In genomic region chr9:111598730-111599091, GRCh38 we compare ENCODE assay signal across 8 cellular contexts. TPM values are rescaled to one million over a fixed set of nuclear protein-coding genes. Genes with fewer than 3 reads are reported as not detected.
DNase-seq lines count a peak whose midpoint lies in the region; ATAC-seq and TF ChIP-seq lines count a peak whose summit lies in the region.

No MANE protein-coding gene starts in this region.

- H2AFZ ChIP-seq in neuronal stem cell (ENCODE audit: low read length): peak overlapping the region; percentile 87

- peaks cover 0 to 5% of the 10 kb centered on the region in 2 donors for H3K4me1 ChIP-seq in neuronal stem cell (ENCODE audit: control insufficient read depth in 2 of 2, insufficient read depth in 1 of 2, low read depth in 1 of 2, low read length in 2 of 2)

- DNase-seq in Calu3 (no peak), fibroblast of pulmonary artery (ENCODE audit: low read depth) (peak; percentile 63), neuronal stem cell (ENCODE audit: low spot score) (peak; percentile 23), AML-193 (lab: John Stamatoyannopoulos, UW) (no peak), islet precursor cell (no peak)
- no peak for DNase-seq in activated CD8-positive, alpha-beta T cell treated with anti-CD3 and anti-CD28 coated beads for 36 hours

- TSS peak; percentile 42 for BruUV-seq in Calu3 (replicated peaks; lab: Mats Ljungman, UMichigan)

- H3K4me3 ChIP-seq in fibroblast of pulmonary artery (replicated peaks; ENCODE audit: low read depth, low read length) (peak overlapping the region; percentile 80), neuronal stem cell (ENCODE audit: low read length in 2 of 2) (peak overlapping the region; percentile 61 to 87)

- H3K27me3 Mint-ChIP-seq in Calu3 (ENCODE audit: unreplicated experiment): no peaks in the 10 kb centered on the region
- H3K27me3 Mint-ChIP-seq in activated CD8-positive, alpha-beta T cell treated with anti-CD3 and anti-CD28 coated beads for 36 hours: peaks cover 29% of the 10 kb centered on the region

- H3K4ac ChIP-seq in neuronal stem cell (ENCODE audit: low read length): no peak overlapping the region

- H2BK120ac ChIP-seq in neuronal stem cell (ENCODE audit: low read depth, low read length): no peak overlapping the region

- H3K4me2 ChIP-seq in neuronal stem cell (ENCODE audit: insufficient read depth, low read length, poor library complexity, severe bottlenecking): peak overlapping the region; percentile 89

- no peak overlapping the region for H3K23ac ChIP-seq in neuronal stem cell (ENCODE audit: low read depth, low read length, poor library complexity)

- H2BK15ac ChIP-seq in neuronal stem cell (ENCODE audit: low read length): no peak overlapping the region

- peaks cover 0 to 6% (median 0%) of the 10 kb centered on the region in 3 experiments for H3K27me3 ChIP-seq in neuronal stem cell (ENCODE audit: control insufficient read depth in 3 of 3, insufficient read depth in 3 of 3, low read depth in 1 of 3, low read length in 3 of 3)

- H3K27ac Mint-ChIP-seq in Calu3 (ENCODE audit: unreplicated experiment): peak overlapping the region; percentile 91
- H3K27ac Mint-ChIP-seq in activated CD8-positive, alpha-beta T cell treated with anti-CD3 and anti-CD28 coated beads for 36 hours: no peak overlapping the region

- no peak overlapping the region for H4K91ac ChIP-seq in neuronal stem cell (ENCODE audit: low read depth, low read length, poor library complexity)

- no peaks in the 10 kb centered on the region for H3K9me3 Mint-ChIP-seq in Calu3 (ENCODE audit: low read depth, unreplicated experiment)
- no peaks in the 10 kb centered on the region for H3K9me3 Mint-ChIP-seq in activated CD8-positive, alpha-beta T cell treated with anti-CD3 and anti-CD28 coated beads for 36 hours

- peaks cover 28% of the 10 kb centered on the region for H3K36me3 Mint-ChIP-seq in Calu3 (ENCODE audit: insufficient read depth, unreplicated experiment)
- H3K36me3 Mint-ChIP-seq in activated CD8-positive, alpha-beta T cell treated with anti-CD3 and anti-CD28 coated beads for 36 hours (ENCODE audit: low read depth): no peaks in the 10 kb centered on the region

- no peaks in the 10 kb centered on the region for H3K9me3 ChIP-seq in neuronal stem cell (replicated peaks in 1 of 2; ENCODE audit: control insufficient read depth in 2 of 2, insufficient read depth in 1 of 2, low read depth in 1 of 2, low read length in 2 of 2)

- H2BK12ac ChIP-seq in neuronal stem cell (ENCODE audit: low read length): no peak overlapping the region

- peaks cover 13 to 14% of the 10 kb centered on the region in 2 donors for H3K36me3 ChIP-seq in neuronal stem cell (replicated peaks in 1 of 2; ENCODE audit: control insufficient read depth in 2 of 2, insufficient read depth in 2 of 2, low read length in 2 of 2)

- TF ChIP-seq CTCF in Calu3 (IDR thresholded peaks at IDR 0.05; ENCODE audit: unreplicated experiment) (no peak), fibroblast of pulmonary artery (IDR thresholded peaks at IDR 0.05; ENCODE audit: low read length, missing control alignments) (no peak)
- TF ChIP-seq CTCF in activated CD8-positive, alpha-beta T cell treated with anti-CD3 and anti-CD28 coated beads for 36 hours (IDR thresholded peaks at IDR 0.05): no peak

- H3K27ac ChIP-seq in neuronal stem cell (replicated peaks; ENCODE audit: low read length): no peak overlapping the region

- H3K14ac ChIP-seq in neuronal stem cell (ENCODE audit: low read length): no peak overlapping the region

- no peak overlapping the region for H3K18ac ChIP-seq in neuronal stem cell (ENCODE audit: low read length)

- no peak overlapping the region for H4K8ac ChIP-seq in neuronal stem cell (ENCODE audit: low read depth, low read length)

- no peak overlapping the region for H3K9ac ChIP-seq in neuronal stem cell (ENCODE audit: low read depth, low read length, poor library complexity)

- no peak overlapping the region for H2BK5ac ChIP-seq in neuronal stem cell (ENCODE audit: low read length)

- no peak overlapping the region for H2AK5ac ChIP-seq in neuronal stem cell (ENCODE audit: low read depth, low read length)

- intact Hi-C loops in Calu3 (cut with micrococcal nuclease; ENCODE audit: unreplicated experiment): loop anchor here (1.0 to 5.0 kb wide), 3 partner anchors 24 to 94 kb away; no protein-coding TSS in a partner anchor
- intact Hi-C loops in activated CD8-positive, alpha-beta T cell treated with anti-CD3 and anti-CD28 coated beads for 36 hours (cut with micrococcal nuclease): loop anchor here (5.0 to 10.0 kb wide), 2 partner anchors 94 to 466 kb away; no protein-coding TSS in a partner anchor

- peaks cover 20% of the 10 kb centered on the region for H3K4me1 Mint-ChIP-seq in Calu3 (ENCODE audit: low read depth, unreplicated experiment)
- H3K4me1 Mint-ChIP-seq in activated CD8-positive, alpha-beta T cell treated with anti-CD3 and anti-CD28 coated beads for 36 hours (ENCODE audit: low read depth): peaks cover 11% of the 10 kb centered on the region

- no CpG with 5 or more reads among the region's 16 CpGs for WGBS in neuronal stem cell (ENCODE audit: extremely low coverage in 2 of 2, insufficient read length in 2 of 2, insufficient replicate concordance in 1 of 2), 2 donors

- peak; percentile 22 for ATAC-seq in HG02759 (IDR thresholded peaks at IDR 0.05; ENCODE audit: unreplicated experiment)
- ATAC-seq in activated CD8-positive, alpha-beta T cell treated with anti-CD3 and anti-CD28 coated beads for 36 hours: peak; percentile 25
- no peak for ATAC-seq in GM19455 (IDR thresholded peaks at IDR 0.05; ENCODE audit: unreplicated experiment)

- POLR2A ChIA-PET in activated CD8-positive, alpha-beta T cell treated with anti-CD3 and anti-CD28 coated beads for 36 hours (lab: Charles Lee): no interaction called here

- peak overlapping the region; percentile 93 for H3K4me3 Mint-ChIP-seq in Calu3 (ENCODE audit: low read depth, unreplicated experiment)
- peak overlapping the region; percentile 79 for H3K4me3 Mint-ChIP-seq in activated CD8-positive, alpha-beta T cell treated with anti-CD3 and anti-CD28 coated beads for 36 hours

- no peaks in the 10 kb centered on the region for H3K79me1 ChIP-seq in neuronal stem cell (ENCODE audit: low read depth, low read length)

- CTCF ChIA-PET in Calu3 (lab: Charles Lee): interaction anchor here (0.6 to 2.2 kb wide), 5 partner anchors 23 to 960 kb away, joined by 3 to 43 read pairs (median 4); no protein-coding TSS in a partner anchor
- CTCF ChIA-PET in activated CD8-positive, alpha-beta T cell treated with anti-CD3 and anti-CD28 coated beads for 36 hours (lab: Charles Lee): interaction anchor here (0.6 to 1.7 kb wide), 14 partner anchors 12 to 476 kb away, joined by 3 to 25 read pairs (median 4); no protein-coding TSS in a partner anchor

RNA-seq across cellular contexts. Expression of gene PTGR1, which starts 0.7 kb away (rescaled TPM):
- total RNA-seq in Calu3 (2022): 22.3 and 24.2 TPM in 2 replicates
- 1 to 10 TPM; 1.7 to 1.8 TPM for total RNA-seq in activated CD8-positive, alpha-beta T cell treated with anti-CD3 and anti-CD28 coated beads for 36 hours
- polyA plus RNA-seq in neuronal stem cell (2013, experiment 1 of 2): 67.1 TPM
- polyA plus RNA-seq in neuronal stem cell (2013, experiment 2 of 2): 67.6 TPM

RNA-seq across cellular contexts. Expression of gene DNAJC25, which starts 32.4 kb away (rescaled TPM):
- total RNA-seq in Calu3 (2022): 5.0 and 6.3 TPM in 2 replicates
- total RNA-seq in activated CD8-positive, alpha-beta T cell treated with anti-CD3 and anti-CD28 coated beads for 36 hours: 10 to 100 TPM in 1 of 2 experiments, 1 to 10 TPM in 1; 9.6 to 11.0 TPM
- 7.4 TPM for polyA plus RNA-seq in neuronal stem cell (2013, experiment 1 of 2)
- 7.7 TPM for polyA plus RNA-seq in neuronal stem cell (2013, experiment 2 of 2)

Comparison
In these comparisons a context has a peak if more than half of its experiments do, and no peak if none do; other contexts are left out.
1. DNase-seq: peak in fibroblast of pulmonary artery (single experiment) and neuronal stem cell (single experiment); none in Calu3 (single experiment), activated CD8-positive, alpha-beta T cell treated with anti-CD3 and anti-CD28 coated beads for 36 hours (single experiment), AML-193 (0 of 2) and islet precursor cell (single experiment).